ENCODE assay signal across 8 cellular contexts in genomic region chr5:32390819-32391591, GRCh38. TPM values are rescaled to one million over a fixed set of nuclear protein-coding genes. Genes with fewer than 3 reads are reported as not detected.
DNase-seq lines count a peak whose midpoint lies in the region; ATAC-seq and TF ChIP-seq lines count a peak whose summit lies in the region.

No MANE protein-coding gene starts in this region.

- H3K4me2 ChIP-seq in smooth muscle cell: no peak overlapping the region

- TF ChIP-seq CTCF in HL-60 (IDR thresholded peaks at IDR 0.05; ENCODE audit: insufficient read depth, low read length) (no peak), fibroblast of the aortic adventitia (IDR thresholded peaks at IDR 0.05; ENCODE audit: insufficient read depth, low read length) (no peak), smooth muscle cell (IDR thresholded peaks at IDR 0.05; ENCODE audit: borderline replicate concordance, insufficient read depth, poor library complexity, severe bottlenecking) (no peak)

- ATAC-seq in GM21423 (IDR thresholded peaks at IDR 0.05; ENCODE audit: unreplicated experiment) (no peak), HG03565 (IDR thresholded peaks at IDR 0.05; ENCODE audit: unreplicated experiment) (no peak)

- H3K4me1 ChIP-seq in SJSA1 (replicated peaks) (peaks cover 8% of the 10 kb centered on the region), smooth muscle cell (ENCODE audit: low read depth) (no peaks in the 10 kb centered on the region)

- WGBS in smooth muscle cell (ENCODE audit: low lambda C conversion rate): 57% methylated on average over 10 of the region's 10 CpGs

- H3K4me3 ChIP-seq in HL-60 (replicated peaks; ENCODE audit: insufficient read depth, low read length): no peak overlapping the region
- no peak overlapping the region for H3K4me3 ChIP-seq in SJSA1
- no peak overlapping the region for H3K4me3 ChIP-seq in fibroblast of the aortic adventitia (ENCODE audit: low read depth, low read length)
- no peak overlapping the region for H3K4me3 ChIP-seq in smooth muscle cell

- peaks cover 65% of the 10 kb centered on the region for H3K36me3 ChIP-seq in SJSA1
- H3K36me3 ChIP-seq in smooth muscle cell (ENCODE audit: low read depth): peaks cover 40% of the 10 kb centered on the region

- H3K27me3 ChIP-seq in HL-60 (ENCODE audit: insufficient read depth, poor library complexity, severe bottlenecking) (no peaks in the 10 kb centered on the region), SJSA1 (replicated peaks) (no peaks in the 10 kb centered on the region), smooth muscle cell (ENCODE audit: low read depth) (no peaks in the 10 kb centered on the region)

- DNase-seq in HL-60 (ENCODE audit: low read depth in 1 of 2, low spot score in 1 of 2) (peak; percentile 2 to 68), SJSA1 (ENCODE audit: low read depth in 1 of 2, low spot score in 2 of 2) (peak in 1 of 2 experiments; percentile 0), fibroblast of the aortic adventitia (ENCODE audit: low read depth) (peak; percentile 94), smooth muscle cell (lab: John Stamatoyannopoulos, UW; ENCODE audit: unreplicated experiment) (no peak), cerebellum (ENCODE audit: low spot score) (no peak), NCI-H446 treated with DMSO at 0.1 percent for 48 hours (lab: John Stamatoyannopoulos, UW) (no peak)

- H3F3A ChIP-seq in smooth muscle cell (ENCODE audit: low read depth): no peaks in the 10 kb centered on the region

- H4K20me1 ChIP-seq in smooth muscle cell (ENCODE audit: low read depth): peaks cover 27% of the 10 kb centered on the region

- H2AFZ ChIP-seq in smooth muscle cell (ENCODE audit: low read depth): no peak overlapping the region

- peak overlapping the region; percentile 42 for H3K9ac ChIP-seq in smooth muscle cell (ENCODE audit: low read depth)

- H3K9me3 ChIP-seq in SJSA1 (replicated peaks): no peaks in the 10 kb centered on the region
- H3K9me3 ChIP-seq in smooth muscle cell (replicated peaks; ENCODE audit: low read depth): no peaks in the 10 kb centered on the region

- H3K27ac ChIP-seq in HL-60 (replicated peaks) (peak overlapping the region; percentile 6; the same call in 1 of the 2 replicates), SJSA1 (peak overlapping the region; percentile 45), smooth muscle cell (ENCODE audit: low read depth) (peak overlapping the region; percentile 82)

- no peaks in the 10 kb centered on the region for H3K79me2 ChIP-seq in smooth muscle cell (ENCODE audit: low read depth)

RNA-seq across cellular contexts. Expression of gene ZFR, which starts 53.5 kb away (rescaled TPM):
- 59.8 and 83.5 TPM in 2 replicates for total RNA-seq in SJSA1 (2014; rRNA removed; shearing (Covaris generic))
- total RNA-seq in fibroblast of the aortic adventitia (ENCODE audit: low replicate concordance) (61.2 and 118 TPM in 2 replicates), smooth muscle cell (77.0 and 80.2 TPM in 2 replicates), cerebellum (112 TPM)
- polyA plus RNA-seq in smooth muscle cell: 54.9 and 61.1 TPM in 2 replicates

Comparison
In these comparisons a context has a peak if more than half of its experiments do, and no peak if none do; other contexts are left out.
1. DNase-seq: peak in HL-60 (2 of 2) and fibroblast of the aortic adventitia (single experiment); none in smooth muscle cell (single experiment), cerebellum (single experiment) and NCI-H446 treated with DMSO at 0.1 percent for 48 hours (single experiment).
2. H3K27ac ChIP-seq: peak in every context shown above with its lines; median percentile 82 in smooth muscle cell; 45 in SJSA1; 6 in HL-60.